ENCODE assay signal across 1 cellular context in genomic region chr10:75245354-75246001, GRCh38.
TF ChIP-seq lines count a peak whose summit lies in the region.

No MANE protein-coding gene starts in this region.

TF ChIP-seq in GM23338, 12 proteins besides CTCF, POLR2A, EP300 and RAD21 (continued from another document):
- TF ChIP-seq ZNF462 (CRISPR knock-in tag; IDR thresholded peaks at IDR 0.05), result no peak
TF ChIP-seq in GM23338: peak in this region for 0.
